15 cellular contexts compared by ENCODE assay signal in the genomic region with DNA sequence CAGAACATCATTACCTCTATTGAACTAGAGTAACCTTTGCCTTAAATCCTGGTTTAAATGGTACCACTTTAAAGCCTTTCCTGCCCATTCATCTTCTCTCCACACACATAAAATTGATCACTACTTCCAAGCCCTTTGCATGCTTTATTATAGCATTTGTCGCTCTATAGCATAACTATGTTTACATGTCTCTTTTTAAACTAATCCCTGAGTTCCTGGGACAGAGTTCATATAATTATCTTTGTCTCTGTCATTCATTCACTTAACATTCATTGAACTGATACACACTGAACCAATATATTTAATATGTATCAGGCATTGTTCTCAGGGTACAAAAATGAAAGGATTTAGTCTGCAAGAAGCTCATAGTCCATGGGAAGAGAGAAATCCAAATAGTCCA. TPM values are rescaled to one million over a fixed set of nuclear protein-coding genes. Genes with fewer than 3 reads are reported as not detected.
DNase-seq lines count a peak whose midpoint lies in the region; ATAC-seq and TF ChIP-seq lines count a peak whose summit lies in the region.
"Had no signal": no experiment of that assay in that cellular context is flagged by ENCODE, and none has a peak within 500 bp of the region (broad histone marks: within the 10 kb centered on the region; RNA-seq: fewer than 3 reads in every experiment).

No MANE protein-coding gene starts in this region.

- DNase-seq in GM23248 (no peak), RWPE2 (ENCODE audit: low spot score) (no peak), hepatocyte (ENCODE audit: low spot score) (no peak), NCI-H2081 treated with DMSO at 0.1 percent for 48 hours (lab: John Stamatoyannopoulos, UW) (no peak), cerebellar nuclear complex (lab: John Stamatoyannopoulos, UW) (no peak)
- DNase-seq in activated CD4-positive, alpha-beta T cell treated with anti-CD3 and anti-CD28 coated beads for 36 hours = no peak
- DNase-seq: CD8-positive, alpha-beta memory T cell; NCI-H1048; NCI-H1436; NCI-H1930; NCI-H526; PC-9 had no signal

- no peaks in the 10 kb centered on the region for H3K27me3 Mint-ChIP-seq in activated CD4-positive, alpha-beta T cell treated with anti-CD3 and anti-CD28 coated beads for 36 hours
- H3K27me3 Mint-ChIP-seq: CD8-positive, alpha-beta memory T cell had no signal

- H3K36me3 Mint-ChIP-seq in activated CD4-positive, alpha-beta T cell treated with anti-CD3 and anti-CD28 coated beads for 36 hours (ENCODE audit: low read depth) = peaks cover 2% of the 10 kb centered on the region

- H3K9me2 ChIP-seq in GM23248 (ENCODE audit: insufficient read depth) = no peaks in the 10 kb centered on the region
- no peaks in the 10 kb centered on the region for H3K9me2 ChIP-seq in hepatocyte (replicated peaks; ENCODE audit: insufficient read depth)

- CTCF ChIA-PET in activated CD4-positive, alpha-beta T cell treated with anti-CD3 and anti-CD28 coated beads for 36 hours (lab: Charles Lee) = interaction anchor here (0.8 to 1.6 kb wide), 5 partner anchors 14 to 31 kb away, joined by 3 to 10 read pairs (median 4); no protein-coding TSS in a partner anchor

- no peaks in the 10 kb centered on the region for H3K4me1 Mint-ChIP-seq in activated CD4-positive, alpha-beta T cell treated with anti-CD3 and anti-CD28 coated beads for 36 hours
- H3K4me1 Mint-ChIP-seq: CD8-positive, alpha-beta memory T cell had no signal

- ATAC-seq in RWPE2 (ENCODE audit: low read depth) = no peak
- ATAC-seq in activated CD4-positive, alpha-beta T cell treated with anti-CD3 and anti-CD28 coated beads for 36 hours = no peak
- no peak for ATAC-seq in HG02798 (IDR thresholded peaks at IDR 0.05; ENCODE audit: poor library complexity, unreplicated experiment)

- H4K20me1 ChIP-seq in GM23248 (ENCODE audit: insufficient read depth) (no peaks in the 10 kb centered on the region), hepatocyte (ENCODE audit: insufficient read depth, poor library complexity, severe bottlenecking) (no peaks in the 10 kb centered on the region)

- peaks cover 73% of the 10 kb centered on the region for H3F3A ChIP-seq in GM23248 (ENCODE audit: insufficient read depth)

- H3K79me2 ChIP-seq in GM23248 (ENCODE audit: insufficient read depth) (peaks cover 96% of the 10 kb centered on the region), hepatocyte (no peaks in the 10 kb centered on the region)

- H3K4me1 ChIP-seq in GM23248 (ENCODE audit: insufficient read depth) = peaks cover 22% of the 10 kb centered on the region
- peaks cover 14% of the 10 kb centered on the region for H3K4me1 ChIP-seq in RWPE2 (ENCODE audit: insufficient read depth, poor library complexity, severe bottlenecking)
- H3K4me1 ChIP-seq in hepatocyte (ENCODE audit: insufficient read depth) = peaks cover 13% of the 10 kb centered on the region
- H3K4me1 ChIP-seq in rectal smooth muscle tissue (ENCODE audit: control insufficient read depth, insufficient read depth, low read length) = peaks cover 12% of the 10 kb centered on the region

- H3K9ac ChIP-seq in GM23248 = no peak overlapping the region
- no peak overlapping the region for H3K9ac ChIP-seq in rectal smooth muscle tissue (ENCODE audit: low read length)
- H3K9ac ChIP-seq: KMS-11 had no signal

- TF ChIP-seq CTCF in RWPE2 (IDR thresholded peaks at IDR 0.05; ENCODE audit: poor library complexity, severe bottlenecking) (no peak), hepatocyte (IDR thresholded peaks at IDR 0.05; ENCODE audit: poor library complexity) (no peak)

- in situ Hi-C loops in GM23248 (cut with MboI) = no loop called here

- POLR2A ChIA-PET in activated CD4-positive, alpha-beta T cell treated with anti-CD3 and anti-CD28 coated beads for 36 hours (lab: Charles Lee) = no interaction called here

- no peak overlapping the region for H2AFZ ChIP-seq in GM23248
- H2AFZ ChIP-seq in hepatocyte = no peak overlapping the region
- H2AFZ ChIP-seq: PC-9 had no signal

- H3K36me3 ChIP-seq in GM23248 (ENCODE audit: low read depth) (peaks cover 62% of the 10 kb centered on the region), RWPE2 (ENCODE audit: low read depth) (no peaks in the 10 kb centered on the region), hepatocyte (replicated peaks; ENCODE audit: insufficient read depth, low read depth) (no peaks in the 10 kb centered on the region), rectal smooth muscle tissue (ENCODE audit: control insufficient read depth, insufficient read depth, low read length) (no peaks in the 10 kb centered on the region)

- H3K4me2 ChIP-seq in GM23248 (ENCODE audit: unreplicated experiment) (no peak overlapping the region), hepatocyte (peak overlapping the region; percentile 4)
- H3K4me2 ChIP-seq: KMS-11, PC-9 had no signal

- H3K4me3 Mint-ChIP-seq in activated CD4-positive, alpha-beta T cell treated with anti-CD3 and anti-CD28 coated beads for 36 hours = no peak overlapping the region
- H3K4me3 Mint-ChIP-seq: CD8-positive, alpha-beta memory T cell had no signal

- 98 to 100% methylated on average over 1 of the region's 1 CpG for WGBS in GM23248 (ENCODE audit: low coverage in 1 of 2, low lambda C conversion rate in 2 of 2, missing lambda C conversion rate in 2 of 2), 2 experiments
- WGBS in hepatocyte (ENCODE audit: low lambda C conversion rate, missing lambda C conversion rate) = 65% methylated on average over 1 of the region's 1 CpG

- H3K27ac ChIP-seq in GM23248 (peak overlapping the region; percentile 41), RWPE2 (ENCODE audit: poor library complexity, severe bottlenecking) (peak overlapping the region; percentile 12), hepatocyte (peak overlapping the region; percentile 6), rectal smooth muscle tissue (ENCODE audit: low read depth, low read length) (peak overlapping the region; percentile 22)
- H3K27ac ChIP-seq: KMS-11, PC-9 had no signal

- no peaks in the 10 kb centered on the region for H3K9me3 Mint-ChIP-seq in activated CD4-positive, alpha-beta T cell treated with anti-CD3 and anti-CD28 coated beads for 36 hours (ENCODE audit: low read depth)
- H3K9me3 Mint-ChIP-seq: CD8-positive, alpha-beta memory T cell had no signal

- intact Hi-C loops in activated CD4-positive, alpha-beta T cell treated with anti-CD3 and anti-CD28 coated beads for 36 hours (cut with DNase I, micrococcal nuclease) = no loop called here

- no peaks in the 10 kb centered on the region for H3K9me3 ChIP-seq in GM23248 (ENCODE audit: low read depth)
- H3K9me3 ChIP-seq in RWPE2 (ENCODE audit: severe bottlenecking) = no peaks in the 10 kb centered on the region
- H3K9me3 ChIP-seq in hepatocyte (ENCODE audit: low read depth) = no peaks in the 10 kb centered on the region

- H3K4me3 ChIP-seq in GM23248 = no peak overlapping the region
- no peak overlapping the region for H3K4me3 ChIP-seq in RWPE2 (ENCODE audit: severe bottlenecking)
- no peak overlapping the region for H3K4me3 ChIP-seq in hepatocyte
- H3K4me3 ChIP-seq in rectal smooth muscle tissue (ENCODE audit: low read length) = no peak overlapping the region
- H3K4me3 ChIP-seq: PC-9 had no signal

- H3K27ac Mint-ChIP-seq in activated CD4-positive, alpha-beta T cell treated with anti-CD3 and anti-CD28 coated beads for 36 hours = no peak overlapping the region

- H3K27me3 ChIP-seq in GM23248 (replicated peaks; ENCODE audit: insufficient read depth) (no peaks in the 10 kb centered on the region), RWPE2 (ENCODE audit: insufficient read depth, poor library complexity, severe bottlenecking) (no peaks in the 10 kb centered on the region), hepatocyte (no peaks in the 10 kb centered on the region), rectal smooth muscle tissue (ENCODE audit: control insufficient read depth, insufficient read depth, low read length) (no peaks in the 10 kb centered on the region)

RNA-seq across cellular contexts. Expression of a gene that starts 37.3 kb away (rescaled TPM):
- total RNA-seq in GM23248 (2014; rRNA removed; shearing (Covaris generic)) = 113 and 127 TPM in 2 replicates
- polyA plus RNA-seq in GM23248 (2016; fragmentation: Nextera tagmentation; extraction: Ambion mirVana) (161 and 165 TPM in 2 replicates), hepatocyte (13.5 and 13.7 TPM in 2 replicates)
- 11.2 and 15.3 TPM in 2 replicates for total RNA-seq in hepatocyte
- 1 to 10 TPM; 5.0 to 5.6 TPM for total RNA-seq in activated CD4-positive, alpha-beta T cell treated with anti-CD3 and anti-CD28 coated beads for 36 hours
